In the genomic region with DNA sequence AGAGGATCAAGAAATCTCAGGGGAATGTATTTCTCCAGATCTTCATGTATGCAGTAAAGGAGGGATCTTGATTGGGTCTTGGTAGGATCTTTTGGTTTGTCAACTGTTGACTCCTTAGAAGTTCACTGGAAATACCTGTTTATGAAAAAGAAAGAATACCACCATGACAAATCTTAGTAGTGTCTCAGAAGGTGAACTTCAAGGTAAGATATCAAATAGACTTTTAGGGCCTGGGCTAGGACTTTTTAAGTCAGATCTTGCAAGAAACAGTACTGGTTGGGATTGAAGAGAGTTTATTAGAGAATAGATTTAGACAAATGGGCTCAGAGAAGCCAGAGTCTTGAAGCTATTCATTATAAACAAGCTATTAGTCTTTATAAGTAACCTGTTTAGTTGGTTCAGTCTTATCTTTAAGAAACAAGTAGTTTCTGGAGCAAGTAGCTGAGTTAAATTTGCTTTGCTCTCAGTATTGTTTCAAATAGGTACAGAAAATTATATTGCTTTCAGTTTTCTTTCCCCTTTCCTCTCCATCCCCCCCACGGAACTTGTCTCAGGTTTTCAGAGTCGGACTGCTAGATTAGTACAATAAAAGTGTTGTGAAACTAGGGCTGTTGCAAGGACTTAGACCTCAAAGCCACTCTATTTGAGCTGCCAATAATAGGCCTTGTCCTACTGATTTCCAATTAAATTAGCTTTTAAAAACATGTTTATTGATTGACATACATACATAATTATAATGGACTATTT, we compare ENCODE assay signal across 8 cellular contexts.
DNase-seq lines count a peak whose midpoint lies in the region; ATAC-seq and TF ChIP-seq lines count a peak whose summit lies in the region.

No MANE protein-coding gene starts in this region.

- TF ChIP-seq CTCF in esophagus squamous epithelium (IDR thresholded peaks at IDR 0.05), result no peak

- ATAC-seq in GM18520 (IDR thresholded peaks at IDR 0.05; ENCODE audit: unreplicated experiment), result peak; percentile 94
- ATAC-seq in GM21786 (IDR thresholded peaks at IDR 0.05; ENCODE audit: unreplicated experiment), result peak; percentile 98
- peak; percentile 96 for ATAC-seq in HG03565 (IDR thresholded peaks at IDR 0.05; ENCODE audit: unreplicated experiment)
- no peak for ATAC-seq in sciatic nerve

- peak; percentile 1 for DNase-seq in midbrain (lab: John Stamatoyannopoulos, UW)
- no peak for DNase-seq in sciatic nerve (ENCODE audit: low spot score)
- DNase-seq in esophagus squamous epithelium (lab: John Stamatoyannopoulos, UW), result no peak
- no peak for DNase-seq in NCI-H446 treated with DMSO at 0.1 percent for 48 hours (lab: John Stamatoyannopoulos, UW)
- no peak for DNase-seq in activated effector memory CD4-positive, alpha-beta T cell treated with Interleukin-2 at 50 U/mL for 16 hours

- H3K27ac ChIP-seq in esophagus squamous epithelium, result no peak overlapping the region

- H3K4me3 ChIP-seq in esophagus squamous epithelium, result no peak overlapping the region

- intact Hi-C loops in sciatic nerve (cut with DNase I), result no loop called here
- intact Hi-C loops in esophagus squamous epithelium (cut with DNase I), result no loop called here

- no peaks in the 10 kb centered on the region for H3K36me3 ChIP-seq in esophagus squamous epithelium

- no peaks in the 10 kb centered on the region for H3K9me3 ChIP-seq in esophagus squamous epithelium

- no peaks in the 10 kb centered on the region for H3K27me3 ChIP-seq in esophagus squamous epithelium

- WGBS in esophagus squamous epithelium, 2 donors, result 48 to 82% methylated on average over 2 of the region's 2 CpGs

- no peak for TF ChIP-seq POLR2A in esophagus squamous epithelium (IDR thresholded peaks at IDR 0.05)

- no peaks in the 10 kb centered on the region for H3K4me1 ChIP-seq in esophagus squamous epithelium
